In genomic region chr3:126510323-126510910, GRCh38 we compare ENCODE assay signal across 34 cellular contexts. TPM values are rescaled to one million over a fixed set of nuclear protein-coding genes. Genes with fewer than 3 reads are reported as not detected.
DNase-seq lines count a peak whose midpoint lies in the region; ATAC-seq, FAIRE-seq and TF ChIP-seq lines count a peak whose summit lies in the region.
"Had no signal": no experiment of that assay in that cellular context is flagged by ENCODE, and none has a peak within 500 bp of the region (broad histone marks: within the 10 kb centered on the region; RNA-seq: fewer than 3 reads in every experiment).

No MANE protein-coding gene starts in this region.

- H3K9me3 Mint-ChIP-seq in GM23338, result no peaks in the 10 kb centered on the region

- intact Hi-C loops in psoas muscle (cut with DNase I), result no loop called here

- H3K4me3 ChIP-seq in BLaER1, result no peak overlapping the region
- H3K4me3 ChIP-seq in GM23338, result no peak overlapping the region
- H3K4me3 ChIP-seq in keratinocyte (ENCODE audit: control insufficient read depth in 2 of 3, extremely low read depth in 1 of 3, insufficient read depth in 2 of 3, low read depth in 1 of 3, low read length in 3 of 3), result no peak overlapping the region
- H3K4me3 ChIP-seq in psoas muscle, result no peak overlapping the region
- H3K4me3 ChIP-seq in gastroesophageal sphincter, result no peak overlapping the region
- H3K4me3 ChIP-seq: ascending aorta, colonic mucosa, pancreas, stomach, thyroid gland had no signal

- H3K36me3 Mint-ChIP-seq in GM23338 (ENCODE audit: low read depth), result no peaks in the 10 kb centered on the region
- H3K36me3 Mint-ChIP-seq: activated naive CD8-positive, alpha-beta T cell had no signal

- H3F3A ChIP-seq in GM23338 (replicated peaks; ENCODE audit: low read depth), result no peaks in the 10 kb centered on the region

- no peak for FAIRE-seq in keratinocyte (lab: Jason Lieb, UNC)
- FAIRE-seq: G401.6, pancreas had no signal

- TF ChIP-seq CTCF in GM23338 (conservative IDR thresholded peaks at IDR 0.05; ENCODE audit: low read depth in 2 of 2) (no peak), keratinocyte (optimal IDR thresholded peaks at IDR 0.05 in 1 of 3, IDR thresholded peaks at IDR 0.05 in 1 of 3, conservative IDR thresholded peaks at IDR 0.05 in 1 of 3; ENCODE audit: extremely low read depth in 1 of 3, insufficient read depth in 2 of 3, low read length in 3 of 3) (no peak), psoas muscle (IDR thresholded peaks at IDR 0.05) (no peak), gastroesophageal sphincter (IDR thresholded peaks at IDR 0.05) (no peak)

- no peaks in the 10 kb centered on the region for H3K9me3 ChIP-seq in BLaER1
- no peaks in the 10 kb centered on the region for H3K9me3 ChIP-seq in keratinocyte (ENCODE audit: control insufficient read depth, low read depth, low read length)
- H3K9me3 ChIP-seq in psoas muscle, result no peaks in the 10 kb centered on the region
- no peaks in the 10 kb centered on the region for H3K9me3 ChIP-seq in gastroesophageal sphincter
- H3K9me3 ChIP-seq: ascending aorta, colonic mucosa, pancreas, stomach, thyroid gland had no signal

- H4K20me1 ChIP-seq in BLaER1 (no peaks in the 10 kb centered on the region), GM23338 (replicated peaks; ENCODE audit: insufficient read depth) (no peaks in the 10 kb centered on the region), keratinocyte (ENCODE audit: control insufficient read depth, extremely low read depth, insufficient read depth, low read length) (no peaks in the 10 kb centered on the region)

- H3K9ac ChIP-seq in BLaER1 (no peak overlapping the region), keratinocyte (ENCODE audit: control insufficient read depth, extremely low read depth, insufficient read depth, low read length) (no peak overlapping the region)

- no peaks in the 10 kb centered on the region for H3K27me3 ChIP-seq in BLaER1
- H3K27me3 ChIP-seq in GM23338 (ENCODE audit: insufficient read depth), result no peaks in the 10 kb centered on the region
- H3K27me3 ChIP-seq in keratinocyte (ENCODE audit: control insufficient read depth, extremely low read depth, insufficient read depth, low read length), result peaks cover 3% of the 10 kb centered on the region
- no peaks in the 10 kb centered on the region for H3K27me3 ChIP-seq in psoas muscle (ENCODE audit: insufficient read depth in 3 of 3, low read length in 2 of 3)
- H3K27me3 ChIP-seq in gastroesophageal sphincter, result peaks cover 6% of the 10 kb centered on the region
- H3K27me3 ChIP-seq: ascending aorta, colonic mucosa, pancreas, stomach, thyroid gland had no signal

- peak; percentile 34 for ATAC-seq in GM23338
- no peak for ATAC-seq in psoas muscle
- no peak for ATAC-seq in GM21381 (IDR thresholded peaks at IDR 0.05; ENCODE audit: unreplicated experiment)
- no peak for ATAC-seq in gastroesophageal sphincter
- ATAC-seq: pancreas, right cardiac atrium had no signal

- H3K79me2 ChIP-seq in GM23338 (replicated peaks; ENCODE audit: insufficient read depth) (no peaks in the 10 kb centered on the region), keratinocyte (ENCODE audit: control insufficient read depth, insufficient read depth, low read length) (no peaks in the 10 kb centered on the region)

- peak overlapping the region; percentile 38 for H2AFZ ChIP-seq in GM23338
- H2AFZ ChIP-seq in keratinocyte (ENCODE audit: control insufficient read depth, low read length), result peak overlapping the region; percentile 54

- peaks cover 6% of the 10 kb centered on the region for H3K27me3 Mint-ChIP-seq in GM23338 (ENCODE audit: insufficient read depth, low read depth, poor library complexity)
- H3K27me3 Mint-ChIP-seq: activated naive CD8-positive, alpha-beta T cell had no signal

- no peaks in the 10 kb centered on the region for H3K9me2 ChIP-seq in GM23338 (ENCODE audit: insufficient read depth)

- H3K4me1 Mint-ChIP-seq in GM23338, result peaks cover 2% of the 10 kb centered on the region; the same call in 1 of the 3 replicates

- H3K4me2 ChIP-seq in BLaER1 (peak overlapping the region; percentile 11), GM23338 (no peak overlapping the region), keratinocyte (ENCODE audit: control insufficient read depth, extremely low read depth, insufficient read depth, low read depth, low read length) (no peak overlapping the region)

- H3K27ac ChIP-seq in BLaER1 (no peak overlapping the region), GM23338 (ENCODE audit: low read depth) (no peak overlapping the region), keratinocyte (ENCODE audit: control insufficient read depth, insufficient read depth, low read length) (no peak overlapping the region), psoas muscle (no peak overlapping the region), gastroesophageal sphincter (no peak overlapping the region)
- H3K27ac ChIP-seq: ascending aorta, colonic mucosa, epithelial cell of prostate, pancreas, stomach, thyroid gland had no signal

- H3K9me1 ChIP-seq in keratinocyte (ENCODE audit: control insufficient read depth, extremely low read depth, insufficient read depth, low read length), result no peaks in the 10 kb centered on the region

- 70 to 78% (median 70%) methylated on average over 22 of the region's 22 CpGs for WGBS in psoas muscle, 3 donors
- WGBS in gastroesophageal sphincter (ENCODE audit: low coverage in 1 of 2), 2 donors, result 100% methylated on average over 1 of the region's 22 CpGs; no CpG with 5 or more reads in 1 of the 2 donors

- no peak for TF ChIP-seq POLR2A in gastroesophageal sphincter (IDR thresholded peaks at IDR 0.05)

- dilution Hi-C loops in keratinocyte (cut with MboI; ENCODE audit: extremely low pct_ligation_motif_present, low sequenced_read_pairs), result no loop called here

- H3K36me3 ChIP-seq in BLaER1 (no peaks in the 10 kb centered on the region), GM23338 (ENCODE audit: insufficient read depth) (no peaks in the 10 kb centered on the region), keratinocyte (ENCODE audit: control insufficient read depth in 2 of 2, extremely low read depth in 1 of 2, insufficient read depth in 2 of 2, low read length in 2 of 2) (no peaks in the 10 kb centered on the region), psoas muscle (ENCODE audit: insufficient read depth in 1 of 2, low read depth in 1 of 2) (no peaks in the 10 kb centered on the region), gastroesophageal sphincter (no peaks in the 10 kb centered on the region)
- H3K36me3 ChIP-seq: ascending aorta, colonic mucosa, pancreas, stomach, thyroid gland had no signal

- DNase-seq in GM23338 (ENCODE audit: low spot score) (no peak), keratinocyte (ENCODE audit: low read depth, low spot score) (no peak), psoas muscle (peak; percentile 7 to 32), NCI-H1105 (lab: John Stamatoyannopoulos, UW) (no peak)
- DNase-seq: activated CD4-positive, alpha-beta T cell treated with anti-CD3 and anti-CD28 coated beads for 48 hours; activated CD8-positive, alpha-beta memory T cell treated with anti-CD3 and anti-CD28 coated beads for 24 hours; activated T-cell treated with anti-CD3 and anti-CD28 coated beads for 4 hours; C1 segment of cervical spinal cord; colonic mucosa; COR-L47; DMS79; effector memory CD4-positive, alpha-beta T cell; islet precursor cell; Kasumi-1; NCI-H146; NCI-H2107; SIG-M5; stimulated activated CD4-positive, alpha-beta T cell treated with anti-CD3 and anti-CD28 coated beads, Interleukin-12 subunit alpha, Interleukin-12 subunit beta, amount 100 ng/mL, for 4 hours; stimulated activated CD4-positive, alpha-beta T cell treated with anti-CD3 and anti-CD28 coated beads, Interleukin-2, amount 100 ng/mL, for 48 hours; stomach; T1000; thyroid gland had no signal

- H3K4me1 ChIP-seq in BLaER1, result peaks cover 11% of the 10 kb centered on the region; the same call in 1 of the 2 replicates
- no peaks in the 10 kb centered on the region for H3K4me1 ChIP-seq in GM23338 (ENCODE audit: insufficient read depth)
- H3K4me1 ChIP-seq in keratinocyte (ENCODE audit: control insufficient read depth, extremely low read depth, insufficient read depth, low read length), result peaks cover 14% of the 10 kb centered on the region
- H3K4me1 ChIP-seq in psoas muscle, result peaks cover 5% of the 10 kb centered on the region
- no peaks in the 10 kb centered on the region for H3K4me1 ChIP-seq in gastroesophageal sphincter
- H3K4me1 ChIP-seq: ascending aorta, colonic mucosa, pancreas, stomach had no signal

- no peak overlapping the region for H3K27ac Mint-ChIP-seq in GM23338
- H3K27ac Mint-ChIP-seq: activated naive CD8-positive, alpha-beta T cell had no signal

- no peak overlapping the region for H3K4me3 Mint-ChIP-seq in GM23338
- H3K4me3 Mint-ChIP-seq: activated naive CD8-positive, alpha-beta T cell had no signal

- no peak for TF ChIP-seq EP300 in gastroesophageal sphincter (IDR thresholded peaks at IDR 0.05)

RNA-seq across cellular contexts. Expression of gene UROC1, which starts 7.2 kb away (rescaled TPM):
- total RNA-seq in GM23338 (2014; rRNA removed; shearing (Covaris generic)), result not detected in 2 replicates
- polyA plus RNA-seq in GM23338 (2016; fragmentation: Nextera tagmentation; extraction: Ambion mirVana) (not detected in 2 replicates), keratinocyte (not detected in 3 replicates), psoas muscle (under 1 TPM in 1 of 3 donors, not detected in 2; 0.03 TPM)
- not detected for polyA plus RNA-seq in keratinocyte (2011; ENCODE audit: low read depth)
- not detected in 2 replicates for polyA plus RNA-seq in keratinocyte (2011; cell fraction: cytosol; rRNA removed)
- not detected in 2 replicates for polyA plus RNA-seq in keratinocyte (2011; cell fraction: nucleus; rRNA removed)
- polyA plus RNA-seq in keratinocyte (2012; ENCODE audit: low replicate concordance), result not detected in 2 replicates
- polyA minus RNA-seq in keratinocyte, result not detected in 3 replicates
- not detected for polyA minus RNA-seq in keratinocyte (2011; cell fraction: cytosol; rRNA and poly(A)+ RNA removed)
- polyA minus RNA-seq in keratinocyte (2011; cell fraction: nucleus; rRNA and poly(A)+ RNA removed), result not detected in 2 replicates
- total RNA-seq in psoas muscle (under 1 TPM in 2 of 4 donors, not detected in 2; 0.08 to 0.13 TPM), gastroesophageal sphincter (not detected)
- total RNA-seq: ascending aorta, colonic mucosa, lung microvascular endothelial cell, pancreas, right cardiac atrium, stomach, thyroid gland had no signal
- polyA plus RNA-seq: neural cell, right cardiac atrium, stomach had no signal

RNA-seq across cellular contexts. Expression of gene CHST13, which starts 13.5 kb away (rescaled TPM):
- total RNA-seq in GM23338 (2014; rRNA removed; shearing (Covaris generic)), result 8.4 TPM in 2 replicates
- polyA plus RNA-seq in GM23338 (2016; fragmentation: Nextera tagmentation; extraction: Ambion mirVana) (3.7 and 4.0 TPM in 2 replicates), keratinocyte (not detected in 3 replicates), psoas muscle (under 1 TPM in 1 of 3 donors, not detected in 2; 0.07 TPM)
- polyA plus RNA-seq in keratinocyte (2011; ENCODE audit: low read depth), result not detected
- polyA plus RNA-seq in keratinocyte (2011; cell fraction: cytosol; rRNA removed), result not detected in 2 replicates
- not detected in 2 replicates for polyA plus RNA-seq in keratinocyte (2011; cell fraction: nucleus; rRNA removed)
- polyA plus RNA-seq in keratinocyte (2012; ENCODE audit: low replicate concordance), result not detected in 2 replicates
- polyA minus RNA-seq in keratinocyte, result not detected in 3 replicates
- polyA minus RNA-seq in keratinocyte (2011; cell fraction: cytosol; rRNA and poly(A)+ RNA removed), result not detected
- polyA minus RNA-seq in keratinocyte (2011; cell fraction: nucleus; rRNA and poly(A)+ RNA removed), result not detected in 2 replicates
- total RNA-seq in psoas muscle (under 1 TPM in 1 of 4 donors, not detected in 3; 0.20 TPM), gastroesophageal sphincter (1 to 10 TPM in 1 of 4 donors, under 1 TPM in 2, not detected in 1; 0.52 to 1.4 (median 0.81) TPM)
- total RNA-seq: ascending aorta, lung microvascular endothelial cell had no signal
- polyA plus RNA-seq: neural cell had no signal

RNA-seq across cellular contexts. Expression of gene ZXDC, which starts 34.7 kb away (rescaled TPM):
- total RNA-seq in GM23338 (2014; rRNA removed; shearing (Covaris generic)), result 43.5 and 45.1 TPM in 2 replicates
- polyA plus RNA-seq in GM23338 (2016; fragmentation: Nextera tagmentation; extraction: Ambion mirVana) (5.7 and 6.5 TPM in 2 replicates), keratinocyte (9.9 to 10.7 TPM (median 10.3 TPM) in 3 replicates), psoas muscle (10 to 100 TPM; 10.6 to 20.8 (median 16.8) TPM)
- polyA plus RNA-seq in keratinocyte (2011; ENCODE audit: low read depth), result 7.8 TPM
- polyA plus RNA-seq in keratinocyte (2011; cell fraction: cytosol; rRNA removed), result 7.3 and 7.8 TPM in 2 replicates
- polyA plus RNA-seq in keratinocyte (2011; cell fraction: nucleus; rRNA removed), result 27.5 and 35.4 TPM in 2 replicates
- polyA plus RNA-seq in keratinocyte (2012; ENCODE audit: low replicate concordance), result 9.3 and 11.8 TPM in 2 replicates
- 19.1 to 24.6 TPM (median 21.4 TPM) in 3 replicates for polyA minus RNA-seq in keratinocyte
- 14.0 TPM for polyA minus RNA-seq in keratinocyte (2011; cell fraction: cytosol; rRNA and poly(A)+ RNA removed)
- 26.8 and 36.1 TPM in 2 replicates for polyA minus RNA-seq in keratinocyte (2011; cell fraction: nucleus; rRNA and poly(A)+ RNA removed)
- total RNA-seq in psoas muscle (10 to 100 TPM; 30.3 to 39.5 (median 35.9) TPM), gastroesophageal sphincter (10 to 100 TPM; 25.9 to 47.6 (median 35.3) TPM)

RNA-seq across cellular contexts. Expression of gene C3orf22, which starts 48.3 kb away (rescaled TPM):
- not detected in 2 replicates for total RNA-seq in GM23338 (2014; rRNA removed; shearing (Covaris generic))
- polyA plus RNA-seq in GM23338 (2016; fragmentation: Nextera tagmentation; extraction: Ambion mirVana) (not detected in 2 replicates), keratinocyte (not detected in 3 replicates), psoas muscle (not detected)
- not detected for polyA plus RNA-seq in keratinocyte (2011; ENCODE audit: low read depth)
- not detected in 2 replicates for polyA plus RNA-seq in keratinocyte (2011; cell fraction: cytosol; rRNA removed)
- not detected in 2 replicates for polyA plus RNA-seq in keratinocyte (2011; cell fraction: nucleus; rRNA removed)
- polyA plus RNA-seq in keratinocyte (2012; ENCODE audit: low replicate concordance), result not detected in 2 replicates
- polyA minus RNA-seq in keratinocyte, result not detected in 3 replicates
- not detected for polyA minus RNA-seq in keratinocyte (2011; cell fraction: cytosol; rRNA and poly(A)+ RNA removed)
- polyA minus RNA-seq in keratinocyte (2011; cell fraction: nucleus; rRNA and poly(A)+ RNA removed), result not detected in 2 replicates
- total RNA-seq in psoas muscle (under 1 TPM in 1 of 4 donors, not detected in 3; 0.12 TPM), gastroesophageal sphincter (not detected)
- total RNA-seq: ascending aorta, colonic mucosa, lung microvascular endothelial cell, mucosa of gallbladder, pancreas, right cardiac atrium, stomach, thyroid gland had no signal
- polyA plus RNA-seq: neural cell, right cardiac atrium, stomach had no signal

Comparison
In these comparisons a context has a peak if more than half of its experiments do, and no peak if none do; other contexts are left out.
1. DNase-seq: peak in psoas muscle (2 of 2); none in GM23338 (single experiment), keratinocyte (single experiment) and NCI-H1105 (single experiment).